In the genomic region with DNA sequence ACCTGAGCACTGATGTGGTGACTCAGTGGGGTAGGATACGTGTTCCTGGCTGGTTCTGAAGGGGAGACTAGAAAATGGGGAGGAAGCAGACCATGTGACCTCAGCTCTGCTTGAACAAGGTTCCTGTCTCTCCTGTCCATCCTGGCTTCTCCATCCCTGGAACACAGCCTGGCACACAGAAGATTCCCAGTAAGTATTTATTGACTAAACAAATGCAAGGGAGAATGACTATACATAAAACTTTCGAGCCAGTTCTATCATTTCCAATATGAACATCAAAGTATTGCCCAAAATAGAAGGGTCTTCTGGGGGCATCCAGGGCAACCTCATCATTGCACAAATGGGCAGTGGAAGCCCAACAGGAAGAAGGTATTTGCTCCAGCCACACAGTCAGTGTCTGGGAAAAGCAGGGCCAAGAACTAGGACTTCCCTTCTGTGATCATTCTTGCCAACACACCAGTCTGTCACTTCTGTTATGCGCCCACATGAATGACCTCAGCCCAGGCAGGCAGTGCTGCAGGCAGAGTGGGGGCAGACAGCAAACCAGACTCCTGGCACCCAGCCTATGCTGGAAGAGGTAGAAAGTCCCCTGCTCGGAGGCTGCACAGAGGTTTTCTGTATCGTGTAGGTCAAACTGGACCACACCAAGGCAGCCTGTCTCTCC, we compare ENCODE assay signal across 1 cellular context.
TF ChIP-seq lines count a peak whose summit lies in the region.

No MANE protein-coding gene starts in this region.

TF ChIP-seq in HepG2, 621 proteins besides CTCF, POLR2A, EP300 and RAD21 (continued from another document):
- TF ChIP-seq MATR3 (CRISPR knock-in tag; IDR thresholded peaks at IDR 0.05), result no peak
- TF ChIP-seq, protein P1, sequence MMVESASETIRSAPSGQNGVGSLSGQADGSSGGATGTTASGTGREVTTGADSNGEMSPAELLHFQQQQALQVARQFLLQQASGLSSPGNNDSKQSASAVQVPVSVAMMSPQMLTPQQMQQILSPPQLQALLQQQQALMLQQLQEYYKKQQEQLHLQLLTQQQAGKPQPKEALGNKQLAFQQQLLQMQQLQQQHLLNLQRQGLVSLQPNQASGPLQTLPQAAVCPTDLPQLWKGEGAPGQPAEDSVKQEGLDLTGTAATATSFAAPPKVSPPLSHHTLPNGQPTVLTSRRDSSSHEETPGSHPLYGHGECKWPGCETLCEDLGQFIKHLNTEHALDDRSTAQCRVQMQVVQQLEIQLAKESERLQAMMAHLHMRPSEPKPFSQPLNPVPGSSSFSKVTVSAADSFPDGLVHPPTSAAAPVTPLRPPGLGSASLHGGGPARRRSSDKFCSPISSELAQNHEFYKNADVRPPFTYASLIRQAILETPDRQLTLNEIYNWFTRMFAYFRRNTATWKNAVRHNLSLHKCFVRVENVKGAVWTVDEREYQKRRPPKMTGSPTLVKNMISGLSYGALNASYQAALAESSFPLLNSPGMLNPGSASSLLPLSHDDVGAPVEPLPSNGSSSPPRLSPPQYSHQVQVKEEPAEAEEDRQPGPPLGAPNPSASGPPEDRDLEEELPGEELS (CRISPR knock-in tag; IDR thresholded peaks at IDR 0.05), result no peak
